In genomic region chr12:93591137-93591868, GRCh38 we compare ENCODE assay signal across 8 cellular contexts. TPM values are rescaled to one million over a fixed set of nuclear protein-coding genes. Genes with fewer than 3 reads are reported as not detected.
DNase-seq lines count a peak whose midpoint lies in the region; ATAC-seq and TF ChIP-seq lines count a peak whose summit lies in the region.

No MANE protein-coding gene starts in this region.

- H3K27ac Mint-ChIP-seq in CD4-positive, alpha-beta memory T cell = peak overlapping the region in 6 of 7 donors; percentile 2 to 85 (median 61)
- no peak overlapping the region for H3K27ac Mint-ChIP-seq in activated naive CD8-positive, alpha-beta T cell treated with anti-CD3 and anti-CD28 coated beads for 36 hours

- no peak overlapping the region for H3K27ac ChIP-seq in CD4-positive, alpha-beta memory T cell (ENCODE audit: low read depth, low read length)
- H3K27ac ChIP-seq in PC-9 = no peak overlapping the region

- no peaks in the 10 kb centered on the region for H3F3A ChIP-seq in PC-9 (ENCODE audit: insufficient read depth, low read depth)

- TF ChIP-seq CTCF in PC-9 (conservative IDR thresholded peaks at IDR 0.05) = no peak

- ATAC-seq in GM19395 (IDR thresholded peaks at IDR 0.05; ENCODE audit: unreplicated experiment) (peak; percentile 87), HG03469 (IDR thresholded peaks at IDR 0.05; ENCODE audit: unreplicated experiment) (peak; percentile 57), Right ventricle myocardium inferior (peak; percentile 97)

- H3K79me2 ChIP-seq in PC-9 (ENCODE audit: low read depth) = no peaks in the 10 kb centered on the region

- POLR2A ChIA-PET in CD4-positive, alpha-beta memory T cell (lab: Charles Lee; ENCODE audit: partially characterized antibody) = interaction anchor here (0.7 kb wide), 1 partner anchor 392 kb away, joined by 3 read pairs; no protein-coding TSS in a partner anchor
- POLR2A ChIA-PET in PC-9 (lab: Charles Lee; ENCODE audit: unreplicated experiment) = no interaction called here

- peak overlapping the region; percentile 82 for H3K4me2 ChIP-seq in PC-9

- DNase-seq in CD4-positive, alpha-beta memory T cell = peak in 4 of 5 donors; percentile 22 to 34 (median 30)
- DNase-seq in PC-9 (peak; percentile 42 to 47), Right ventricle myocardium inferior (ENCODE audit: missing footprints) (peak; percentile 92), non-pigmented ciliary epithelial cell (ENCODE audit: low read depth) (peak; percentile 54), SHP77 (lab: John Stamatoyannopoulos, UW) (no peak)
- DNase-seq in activated naive CD8-positive, alpha-beta T cell treated with anti-CD3 and anti-CD28 coated beads for 36 hours = peak; percentile 36

- H3K4me1 Mint-ChIP-seq in CD4-positive, alpha-beta memory T cell = peaks cover 10 to 25% (median 18%) of the 10 kb centered on the region in 4 donors
- H3K4me1 Mint-ChIP-seq in activated naive CD8-positive, alpha-beta T cell treated with anti-CD3 and anti-CD28 coated beads for 36 hours = peaks cover 14% of the 10 kb centered on the region

- H3K27me3 ChIP-seq in CD4-positive, alpha-beta memory T cell (ENCODE audit: insufficient read depth, low read length) = peaks cover 9% of the 10 kb centered on the region
- no peaks in the 10 kb centered on the region for H3K27me3 ChIP-seq in PC-9 (ENCODE audit: insufficient read depth, low read depth)

- no peaks in the 10 kb centered on the region for H3K9me2 ChIP-seq in PC-9 (ENCODE audit: insufficient read depth)

- H3K4me1 ChIP-seq in CD4-positive, alpha-beta memory T cell (ENCODE audit: insufficient read depth, low read length) = peaks cover 12% of the 10 kb centered on the region
- no peaks in the 10 kb centered on the region for H3K4me1 ChIP-seq in PC-9 (replicated peaks; ENCODE audit: insufficient read depth)

- intact Hi-C loops in CD4-positive, alpha-beta memory T cell (cut with micrococcal nuclease) = loop anchor here (1.0 kb wide), 1 partner anchor 21 kb away; no protein-coding TSS in a partner anchor
- intact Hi-C loops in PC-9 (cut with micrococcal nuclease; ENCODE audit: unreplicated experiment) (loop anchor here (1.0 kb wide), 1 partner anchor 151 kb away; no protein-coding TSS in a partner anchor), Right ventricle myocardium inferior (cut with DNase I) (loop anchor here (2.0 to 5.0 kb wide), 3 partner anchors 21 to 151 kb away; partner anchors contain the start of gene CRADD)

- H4K20me1 ChIP-seq in PC-9 (ENCODE audit: insufficient read depth) = no peaks in the 10 kb centered on the region

- H3K27me3 Mint-ChIP-seq in CD4-positive, alpha-beta memory T cell = peaks cover 17% of the 10 kb centered on the region in 2 donors
- peaks cover 77% of the 10 kb centered on the region for H3K27me3 Mint-ChIP-seq in activated naive CD8-positive, alpha-beta T cell treated with anti-CD3 and anti-CD28 coated beads for 36 hours

- H3K4me3 ChIP-seq in CD4-positive, alpha-beta memory T cell (ENCODE audit: low read length in 2 of 2) = peak overlapping the region; percentile 18 to 64
- peak overlapping the region; percentile 63 for H3K4me3 ChIP-seq in PC-9

- H3K9me3 Mint-ChIP-seq in CD4-positive, alpha-beta memory T cell = no peaks in the 10 kb centered on the region
- no peaks in the 10 kb centered on the region for H3K9me3 Mint-ChIP-seq in activated naive CD8-positive, alpha-beta T cell treated with anti-CD3 and anti-CD28 coated beads for 36 hours

- no TSS peak for BruUV-seq in PC-9 (replicated peaks; lab: Mats Ljungman, UMichigan)

- no peaks in the 10 kb centered on the region for H3K36me3 ChIP-seq in CD4-positive, alpha-beta memory T cell (ENCODE audit: insufficient read depth, low read length)
- H3K36me3 ChIP-seq in PC-9 (ENCODE audit: low read depth) = no peaks in the 10 kb centered on the region

- CTCF ChIA-PET in CD4-positive, alpha-beta memory T cell (lab: Charles Lee; ENCODE audit: partially characterized antibody) = no interaction called here
- CTCF ChIA-PET in PC-9 (lab: Charles Lee) = interaction anchor here (0.8 kb wide), 1 partner anchor 510 kb away, joined by 3 read pairs; no protein-coding TSS in a partner anchor

- no peaks in the 10 kb centered on the region for H3K9me3 ChIP-seq in CD4-positive, alpha-beta memory T cell (ENCODE audit: control insufficient read depth in 1 of 2, low read length in 2 of 2)
- H3K9me3 ChIP-seq in PC-9 (ENCODE audit: insufficient read depth, low read depth) = no peaks in the 10 kb centered on the region

- no peaks in the 10 kb centered on the region for H3K36me3 Mint-ChIP-seq in CD4-positive, alpha-beta memory T cell
- no peaks in the 10 kb centered on the region for H3K36me3 Mint-ChIP-seq in activated naive CD8-positive, alpha-beta T cell treated with anti-CD3 and anti-CD28 coated beads for 36 hours

- peak overlapping the region; percentile 85 to 96 (median 93) for H3K4me3 Mint-ChIP-seq in CD4-positive, alpha-beta memory T cell
- peak overlapping the region; percentile 87 for H3K4me3 Mint-ChIP-seq in activated naive CD8-positive, alpha-beta T cell treated with anti-CD3 and anti-CD28 coated beads for 36 hours

- peak overlapping the region; percentile 87 for H2AFZ ChIP-seq in PC-9

RNA-seq across cellular contexts. Expression of gene SOCS2, which starts 18.8 kb away (rescaled TPM):
- 1 to 10 TPM; 1.7 to 2.6 TPM for total RNA-seq in CD4-positive, alpha-beta memory T cell
- polyA plus RNA-seq in CD4-positive, alpha-beta memory T cell = 10 to 100 TPM; 37.3 to 69.0 TPM
- total RNA-seq in PC-9 (2021) (9.2 and 11.1 TPM in 2 replicates), Right ventricle myocardium inferior (7.2 TPM)
- 10 to 100 TPM; 25.8 to 27.0 TPM for total RNA-seq in activated naive CD8-positive, alpha-beta T cell treated with anti-CD3 and anti-CD28 coated beads for 36 hours

Comparison
In these comparisons a context has a peak if more than half of its experiments do, and no peak if none do; other contexts are left out.
1. DNase-seq: peak in CD4-positive, alpha-beta memory T cell (4 of 5), PC-9 (2 of 2), activated naive CD8-positive, alpha-beta T cell treated with anti-CD3 and anti-CD28 coated beads for 36 hours (single experiment), Right ventricle myocardium inferior (single experiment) and non-pigmented ciliary epithelial cell (single experiment); none in SHP77 (0 of 2).
2. Peak in every context shown above with its lines, with median percentiles within 50 percentile points of each other: ATAC-seq.